ENCODE assay signal across 30 cellular contexts in the genomic region with DNA sequence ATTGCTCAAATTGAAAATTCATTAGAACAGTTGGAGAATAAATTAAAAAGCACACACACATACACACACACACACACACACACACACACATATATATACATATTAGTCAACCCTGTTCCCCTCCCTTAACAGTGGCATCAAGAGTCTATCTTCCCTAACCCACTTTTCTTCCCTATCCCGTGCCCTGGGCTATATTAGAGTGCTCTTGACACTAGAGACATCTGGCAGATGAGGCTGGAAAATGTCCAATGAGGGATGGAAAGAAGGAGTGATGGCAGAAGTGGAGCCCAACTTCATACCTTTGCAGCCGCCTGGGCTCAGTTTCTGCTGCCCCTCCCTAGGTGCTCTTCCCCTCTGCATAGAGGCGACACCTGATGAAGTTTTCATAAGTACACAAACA.
"Had no signal": no experiment of that assay in that cellular context is flagged by ENCODE, and none has a peak within 500 bp of the region (broad histone marks: within the 10 kb centered on the region; RNA-seq: fewer than 3 reads in every experiment).

No MANE protein-coding gene starts in this region.

- H3K27ac ChIP-seq: brain microvascular endothelial cell, gastroesophageal sphincter, lower lobe of right lung, pancreas, prostate gland, testis, WERI-Rb-1 had no signal

- H3K27me3 ChIP-seq: brain microvascular endothelial cell, gastroesophageal sphincter, pancreas, testis had no signal

- H3K4me1 ChIP-seq: gastroesophageal sphincter, lower lobe of right lung, pancreas, prostate gland, testis had no signal

- H3K4me3 ChIP-seq: gastroesophageal sphincter, lower lobe of right lung, pancreas, prostate gland, testis had no signal

- H3K9me3 Mint-ChIP-seq: activated T-helper 1 cell treated with anti-CD3 and anti-CD28 coated beads, Interleukin-12 subunit alpha, Interleukin-12 subunit beta, Interleukin-2, Interleukin-4 antibody, amounts not matched to agents 30 ng/mL and 10 ng/mL and 1 ng/mL, durations not matched to agents 14 hours and 24 hours and 36 hours; immature natural killer cell had no signal

- H3K27ac Mint-ChIP-seq: activated naive CD4-positive, alpha-beta T cell treated with anti-CD3 and anti-CD28 coated beads, Interleukin-2, amount 10 ng/mL, durations not matched to agents 7 days and 5 days; activated naive CD8-positive, alpha-beta T cell treated with anti-CD3 and anti-CD28 coated beads, Interleukin-2, amount 10 ng/mL, durations not matched to agents 7 days and 5 days; activated T-helper 1 cell treated with anti-CD3 and anti-CD28 coated beads, Interleukin-12 subunit alpha, Interleukin-12 subunit beta, Interleukin-2, Interleukin-4 antibody, amounts not matched to agents 30 ng/mL and 10 ng/mL and 1 ng/mL, durations not matched to agents 14 hours and 24 hours and 36 hours; immature natural killer cell; naive thymus-derived CD8-positive, alpha-beta T cell; T-helper 17 cell had no signal

- H3K4me3 Mint-ChIP-seq: activated naive CD4-positive, alpha-beta T cell treated with anti-CD3 and anti-CD28 coated beads, Interleukin-2, amount 10 ng/mL, durations not matched to agents 7 days and 5 days; activated naive CD8-positive, alpha-beta T cell treated with anti-CD3 and anti-CD28 coated beads, Interleukin-2, amount 10 ng/mL, durations not matched to agents 7 days and 5 days; activated T-helper 1 cell treated with anti-CD3 and anti-CD28 coated beads, Interleukin-12 subunit alpha, Interleukin-12 subunit beta, Interleukin-2, Interleukin-4 antibody, amounts not matched to agents 30 ng/mL and 10 ng/mL and 1 ng/mL, durations not matched to agents 14 hours and 24 hours and 36 hours; immature natural killer cell; naive thymus-derived CD8-positive, alpha-beta T cell; neural crest cell; T-helper 17 cell had no signal

- DNase-seq: activated CD4-positive, alpha-beta T cell treated with anti-CD3 and anti-CD28 coated beads for 48 hours; activated CD4-positive, alpha-beta T cell treated with anti-CD3 and anti-CD28 coated beads, Interleukin-2, amount 50 U/mL, for 48 hours; activated CD8-positive, alpha-beta memory T cell treated with anti-CD3 and anti-CD28 coated beads for 24 hours; activated gamma-delta T cell; activated naive CD4-positive, alpha-beta T cell treated with anti-CD3 and anti-CD28 coated beads, Interleukin-2, amount 10 ng/mL, durations not matched to agents 7 days and 5 days; activated naive CD8-positive, alpha-beta T cell treated with anti-CD3 and anti-CD28 coated beads, Interleukin-2, amount 10 ng/mL, durations not matched to agents 7 days and 5 days; activated T-cell treated with anti-CD3 and anti-CD28 coated beads, Interleukin-2, amount 50 U/mL, for 1 hour; brain microvascular endothelial cell; caudate nucleus; cortex of kidney; hypothalamus; immature natural killer cell; kidney; lower lobe of right lung; mesenchymal stem cell; naive thymus-derived CD8-positive, alpha-beta T cell; nucleus accumbens; pancreas; stimulated activated CD4-positive, alpha-beta T cell treated with anti-CD3 and anti-CD28 coated beads, Interleukin-4, amount 100 ng/mL, for 1 hour; stimulated activated naive CD8-positive, alpha-beta T cell treated with anti-CD3 and anti-CD28 coated beads, Interleukin-15, Interleukin-2, amounts not matched to agents 100 U/mL and 50 U/mL, for 24 hours; T-helper 17 cell; T1000; testis; trophoblast cell; WERI-Rb-1 had no signal

- H3K36me3 ChIP-seq: brain microvascular endothelial cell, gastroesophageal sphincter, lower lobe of right lung, pancreas, prostate gland, WERI-Rb-1 had no signal

- H3K9me3 ChIP-seq: gastroesophageal sphincter, lower lobe of right lung, pancreas, prostate gland, testis had no signal

- H3K4me1 Mint-ChIP-seq: activated naive CD4-positive, alpha-beta T cell treated with anti-CD3 and anti-CD28 coated beads, Interleukin-2, amount 10 ng/mL, durations not matched to agents 7 days and 5 days; immature natural killer cell; T-helper 17 cell had no signal

- ATAC-seq: activated CD4-positive, CD25-positive, alpha-beta regulatory T cell treated with anti-CD3 and anti-CD28 coated beads, Interleukin-2, amount 50 U/mL, for 24 hours; gastroesophageal sphincter; lower lobe of right lung; naive thymus-derived CD8-positive, alpha-beta T cell; pancreas; stimulated activated naive CD8-positive, alpha-beta T cell treated with anti-CD3 and anti-CD28 coated beads, Interleukin-15, Interleukin-2, amounts not matched to agents 100 U/mL and 50 U/mL, for 24 hours; T-helper 17 cell had no signal

- H3K36me3 Mint-ChIP-seq: activated naive CD4-positive, alpha-beta T cell treated with anti-CD3 and anti-CD28 coated beads, Interleukin-2, amount 10 ng/mL, durations not matched to agents 7 days and 5 days; activated naive CD8-positive, alpha-beta T cell treated with anti-CD3 and anti-CD28 coated beads, Interleukin-2, amount 10 ng/mL, durations not matched to agents 7 days and 5 days; immature natural killer cell; naive thymus-derived CD8-positive, alpha-beta T cell had no signal
